34 cellular contexts compared by ENCODE assay signal in the genomic region with DNA sequence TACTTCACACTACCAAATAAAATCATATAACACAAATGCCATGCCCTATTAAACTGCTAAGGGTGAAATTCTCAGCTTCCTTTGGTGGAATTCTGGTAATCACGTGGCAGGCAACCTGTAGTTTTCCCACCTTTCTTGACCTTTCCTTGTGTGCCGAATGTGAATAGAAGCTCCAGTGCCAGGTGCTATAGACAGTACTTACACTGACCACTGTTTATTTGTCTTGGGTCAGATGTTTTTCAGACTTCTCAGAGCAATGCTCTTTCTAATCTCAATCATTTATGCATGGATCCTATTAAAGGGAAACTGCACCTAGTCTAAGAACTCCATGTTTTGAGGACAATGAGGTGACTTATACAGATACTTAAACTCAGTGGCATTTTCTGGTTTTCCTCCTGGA.
"Had no signal": no experiment of that assay in that cellular context is flagged by ENCODE, and none has a peak within 500 bp of the region (broad histone marks: within the 10 kb centered on the region; RNA-seq: fewer than 3 reads in every experiment).

No MANE protein-coding gene starts in this region.

- H3K4me3 Mint-ChIP-seq: activated B cell treated with CpG ODN at 0.5 μM for 24 hours; activated CD4-positive, alpha-beta memory T cell treated with anti-CD3 and anti-CD28 coated beads for 36 hours; activated CD4-positive, alpha-beta T cell treated with anti-CD3 and anti-CD28 coated beads, Interleukin-2, amount 10 ng/mL, durations not matched to agents 24 days and 14 days; activated CD8-positive, alpha-beta T cell treated with anti-CD3 and anti-CD28 coated beads for 36 hours; activated naive CD4-positive, alpha-beta T cell treated with anti-CD3 and anti-CD28 coated beads for 36 hours; activated naive CD8-positive, alpha-beta T cell treated with anti-CD3 and anti-CD28 coated beads for 36 hours; activated T-cell treated with anti-CD3 and anti-CD28 coated beads, Interleukin-2, amount 50 U/mL, for 4 hours; activated T-cell treated with anti-CD3 and anti-CD28 coated beads, Interleukin-2, amount 50 U/mL, for 72 hours; activated T-helper 1 cell treated with anti-CD3 and anti-CD28 coated beads, Interleukin-12 subunit alpha, Interleukin-12 subunit beta, Interleukin-2, Interleukin-4 antibody, amounts not matched to agents 30 ng/mL and 10 ng/mL and 1 ng/mL, durations not matched to agents 14 hours and 24 hours and 36 hours; activated T-helper 17 cell treated with anti-CD3 and anti-CD28 coated beads, Interleukin-2, amount 50 U/mL, for 72 hours; T-helper 1 cell treated with Interleukin-12 subunit alpha and Interleukin-12 subunit beta and Interleukin-4 antibody, amounts not matched to agents 30 μg/mL and 1 μg/mL, for 36 hours; T-helper 2 cell treated with Interferon-gamma antibody and Interleukin-4, amounts not matched to agents 5 μg/mL and 100 μg/mL, for 36 hours had no signal

- H3K27me3 ChIP-seq: adrenal gland, brain microvascular endothelial cell had no signal

- ATAC-seq: activated CD8-positive, alpha-beta T cell treated with anti-CD3 and anti-CD28 coated beads for 36 hours; activated naive CD4-positive, alpha-beta T cell treated with anti-CD3 and anti-CD28 coated beads, Interleukin-2, amount 50 U/mL, for 72 hours; activated T-cell treated with anti-CD3 and anti-CD28 coated beads, Interleukin-2, amount 50 U/mL, for 4 hours; activated T-cell treated with anti-CD3 and anti-CD28 coated beads, Interleukin-2, amount 50 U/mL, for 72 hours; activated T-helper 17 cell treated with anti-CD3 and anti-CD28 coated beads, Interleukin-2, amount 50 U/mL, for 72 hours had no signal

- FAIRE-seq: TTC549 had no signal

- H3K9me3 Mint-ChIP-seq: activated B cell treated with CpG ODN at 0.5 μM for 24 hours; activated CD4-positive, alpha-beta memory T cell treated with anti-CD3 and anti-CD28 coated beads for 36 hours; activated CD4-positive, alpha-beta T cell treated with anti-CD3 and anti-CD28 coated beads, Interleukin-2, amount 10 ng/mL, durations not matched to agents 24 days and 14 days; activated CD8-positive, alpha-beta T cell treated with anti-CD3 and anti-CD28 coated beads for 36 hours; activated naive CD4-positive, alpha-beta T cell treated with anti-CD3 and anti-CD28 coated beads for 36 hours; activated naive CD4-positive, alpha-beta T cell treated with anti-CD3 and anti-CD28 coated beads, Interleukin-2, amount 50 U/mL, for 72 hours; activated naive CD8-positive, alpha-beta T cell treated with anti-CD3 and anti-CD28 coated beads for 36 hours; activated T-cell treated with anti-CD3 and anti-CD28 coated beads, Interleukin-2, amount 50 U/mL, for 4 hours; activated T-cell treated with anti-CD3 and anti-CD28 coated beads, Interleukin-2, amount 50 U/mL, for 72 hours; activated T-helper 1 cell treated with anti-CD3 and anti-CD28 coated beads, Interleukin-12 subunit alpha, Interleukin-12 subunit beta, Interleukin-2, Interleukin-4 antibody, amounts not matched to agents 30 ng/mL and 10 ng/mL and 1 ng/mL, durations not matched to agents 14 hours and 24 hours and 36 hours; activated T-helper 17 cell treated with anti-CD3 and anti-CD28 coated beads, Interleukin-2, amount 50 U/mL, for 72 hours; T-helper 1 cell treated with Interleukin-12 subunit alpha and Interleukin-12 subunit beta and Interleukin-4 antibody, amounts not matched to agents 30 μg/mL and 1 μg/mL, for 36 hours; T-helper 2 cell treated with Interferon-gamma antibody and Interleukin-4, amounts not matched to agents 5 μg/mL and 100 μg/mL, for 36 hours had no signal

- H3K4me1 Mint-ChIP-seq: activated B cell treated with CpG ODN at 0.5 μM for 24 hours; activated CD4-positive, alpha-beta T cell treated with anti-CD3 and anti-CD28 coated beads, Interleukin-2, amount 10 ng/mL, durations not matched to agents 24 days and 14 days; activated naive CD8-positive, alpha-beta T cell treated with anti-CD3 and anti-CD28 coated beads for 36 hours; activated T-helper 17 cell treated with anti-CD3 and anti-CD28 coated beads, Interleukin-2, amount 50 U/mL, for 72 hours had no signal

- H3K4me3 ChIP-seq: adrenal gland, breast epithelium had no signal

- H3K36me3 ChIP-seq: adrenal gland, brain microvascular endothelial cell, breast epithelium had no signal

- H3K27ac Mint-ChIP-seq: activated B cell treated with CpG ODN at 0.5 μM for 24 hours; activated CD4-positive, alpha-beta memory T cell treated with anti-CD3 and anti-CD28 coated beads for 36 hours; activated CD4-positive, alpha-beta T cell treated with anti-CD3 and anti-CD28 coated beads, Interleukin-2, amount 10 ng/mL, durations not matched to agents 24 days and 14 days; activated CD8-positive, alpha-beta T cell treated with anti-CD3 and anti-CD28 coated beads for 36 hours; activated naive CD4-positive, alpha-beta T cell treated with anti-CD3 and anti-CD28 coated beads for 36 hours; activated naive CD4-positive, alpha-beta T cell treated with anti-CD3 and anti-CD28 coated beads, Interleukin-2, amount 50 U/mL, for 72 hours; activated naive CD8-positive, alpha-beta T cell treated with anti-CD3 and anti-CD28 coated beads for 36 hours; activated T-cell treated with anti-CD3 and anti-CD28 coated beads, Interleukin-2, amount 50 U/mL, for 72 hours; activated T-helper 1 cell treated with anti-CD3 and anti-CD28 coated beads, Interleukin-12 subunit alpha, Interleukin-12 subunit beta, Interleukin-2, Interleukin-4 antibody, amounts not matched to agents 30 ng/mL and 10 ng/mL and 1 ng/mL, durations not matched to agents 14 hours and 24 hours and 36 hours; activated T-helper 17 cell treated with anti-CD3 and anti-CD28 coated beads, Interleukin-2, amount 50 U/mL, for 72 hours; T-helper 1 cell treated with Interleukin-12 subunit alpha and Interleukin-12 subunit beta and Interleukin-4 antibody, amounts not matched to agents 30 μg/mL and 1 μg/mL, for 36 hours; T-helper 2 cell treated with Interferon-gamma antibody and Interleukin-4, amounts not matched to agents 5 μg/mL and 100 μg/mL, for 36 hours had no signal

- H3K27ac ChIP-seq: adrenal gland, brain microvascular endothelial cell, breast epithelium, VCaP had no signal

- H3K9me3 ChIP-seq: adrenal gland, breast epithelium had no signal

- DNase-seq: activated B cell treated with CpG ODN at 0.5 μM for 24 hours; activated CD4-positive, alpha-beta memory T cell treated with anti-CD3 and anti-CD28 coated beads for 36 hours; activated CD4-positive, alpha-beta T cell treated with anti-CD3 and anti-CD28 coated beads for 4 hours; activated CD4-positive, alpha-beta T cell treated with anti-CD3 and anti-CD28 coated beads, Interleukin-2, amount 10 ng/mL, durations not matched to agents 24 days and 14 days; activated CD4-positive, alpha-beta T cell treated with anti-CD3 and anti-CD28 coated beads, Interleukin-2, amount 50 U/mL, for 1 hour; activated CD4-positive, alpha-beta T cell treated with anti-CD3 and anti-CD28 coated beads, Interleukin-2, amount 50 U/mL, for 4 hours; activated CD4-positive, CD25-positive, alpha-beta regulatory T cell treated with anti-CD3 and anti-CD28 coated beads, Interleukin-2, amount 50 U/mL, for 72 hours; activated CD8-positive, alpha-beta memory T cell treated with anti-CD3 and anti-CD28 coated beads, Interleukin-2, amount 50 U/mL, for 48 hours; activated CD8-positive, alpha-beta T cell treated with anti-CD3 and anti-CD28 coated beads for 36 hours; activated effector memory CD4-positive, alpha-beta T cell treated with anti-CD3 and anti-CD28 coated beads, Interleukin-2, amount 50 U/mL, for 16 hours; activated gamma-delta T cell treated with Interleukin-2 at 50 U/mL for 16 hours; activated naive CD4-positive, alpha-beta T cell; activated naive CD4-positive, alpha-beta T cell treated with anti-CD3 and anti-CD28 coated beads for 36 hours; activated naive CD4-positive, alpha-beta T cell treated with anti-CD3 and anti-CD28 coated beads, Interleukin-2, amount 50 U/mL, for 16 hours; activated naive CD8-positive, alpha-beta T cell treated with anti-CD3 and anti-CD28 coated beads for 36 hours; activated T-cell treated with anti-CD3 and anti-CD28 coated beads, Interleukin-2, amount 50 U/mL, for 1 hour; activated T-cell treated with anti-CD3 and anti-CD28 coated beads, Interleukin-2, amount 50 U/mL, for 4 hours; activated T-cell treated with anti-CD3 and anti-CD28 coated beads, Interleukin-2, amount 50 U/mL, for 72 hours; adrenal gland; amniotic stem cell; aorta; brain microvascular endothelial cell; central memory CD4-positive, alpha-beta T cell; T-helper 1 cell; T-helper 2 cell; T-helper 9 cell had no signal

- H3K4me1 ChIP-seq: adrenal gland, breast epithelium had no signal

- H3K36me3 Mint-ChIP-seq: activated CD4-positive, alpha-beta memory T cell treated with anti-CD3 and anti-CD28 coated beads for 36 hours; activated naive CD4-positive, alpha-beta T cell treated with anti-CD3 and anti-CD28 coated beads, Interleukin-2, amount 50 U/mL, for 72 hours; activated naive CD8-positive, alpha-beta T cell treated with anti-CD3 and anti-CD28 coated beads for 36 hours had no signal

- H3K27me3 Mint-ChIP-seq: activated B cell treated with CpG ODN at 0.5 μM for 24 hours; activated CD4-positive, alpha-beta memory T cell treated with anti-CD3 and anti-CD28 coated beads for 36 hours; activated CD4-positive, alpha-beta T cell treated with anti-CD3 and anti-CD28 coated beads, Interleukin-2, amount 10 ng/mL, durations not matched to agents 24 days and 14 days; activated CD8-positive, alpha-beta T cell treated with anti-CD3 and anti-CD28 coated beads for 36 hours; activated naive CD8-positive, alpha-beta T cell treated with anti-CD3 and anti-CD28 coated beads for 36 hours; activated T-helper 17 cell treated with anti-CD3 and anti-CD28 coated beads, Interleukin-2, amount 50 U/mL, for 72 hours had no signal
